Comparison of ENCODE assay signal across 1 cellular context in the genomic region with DNA sequence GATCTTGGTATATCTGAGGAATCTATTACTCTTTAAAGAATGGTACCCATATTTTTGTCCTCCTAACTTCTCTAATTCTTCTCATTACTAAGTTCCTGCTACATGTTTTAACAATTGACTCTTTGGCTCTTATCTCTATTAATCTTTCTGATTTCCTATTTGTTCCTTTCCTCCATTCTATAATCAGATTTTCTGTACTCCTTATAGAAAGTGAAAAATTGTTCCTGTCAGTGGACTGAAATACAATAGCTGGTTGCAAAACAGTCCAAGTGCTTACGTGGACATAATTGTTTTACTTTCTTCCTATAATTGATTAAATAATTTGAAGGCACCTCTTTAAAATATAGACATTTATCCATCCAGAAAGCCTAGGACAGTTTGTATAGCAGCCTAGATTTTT.
TF ChIP-seq lines count a peak whose summit lies in the region.

No MANE protein-coding gene starts in this region.

TF ChIP-seq in A549, 52 proteins besides CTCF, POLR2A, EP300 and RAD21 (continued from another document):
- TF ChIP-seq KDM1A (IDR thresholded peaks at IDR 0.05; ENCODE audit: low read depth) (no peak), CBX2 (IDR thresholded peaks at IDR 0.05; ENCODE audit: borderline replicate concordance, low read depth) (no peak), KDM5A (IDR thresholded peaks at IDR 0.05) (no peak), HEYL (CRISPR knock-in tag; IDR thresholded peaks at IDR 0.05) (no peak), FOSB (CRISPR knock-in tag; IDR thresholded peaks at IDR 0.05) (no peak), RNF2 (IDR thresholded peaks at IDR 0.05; ENCODE audit: borderline replicate concordance, low read depth) (no peak), RFX5 (IDR thresholded peaks at IDR 0.05) (no peak)
